In the genomic region with DNA sequence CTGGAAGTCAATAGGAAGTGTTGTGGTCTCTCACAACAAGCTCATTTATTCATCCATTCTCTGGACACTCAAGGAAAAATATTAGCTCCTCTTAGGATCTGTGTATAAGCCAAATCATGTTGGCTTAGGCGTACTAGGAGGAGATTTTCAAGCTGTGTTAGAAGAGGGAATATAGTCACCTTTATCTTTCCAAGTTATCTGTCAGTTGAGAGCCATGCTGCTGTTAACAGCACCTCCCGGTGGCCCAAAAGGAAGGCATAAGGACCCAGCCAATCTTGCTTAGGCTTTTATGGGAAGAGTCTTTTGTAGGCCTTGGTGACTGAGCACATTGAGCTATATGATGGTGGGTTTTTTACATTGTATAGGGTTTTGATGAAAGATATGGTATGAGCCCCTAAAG, we compare ENCODE assay signal across 12 cellular contexts.
DNase-seq lines count a peak whose midpoint lies in the region; ATAC-seq and TF ChIP-seq lines count a peak whose summit lies in the region.
"Had no signal": no experiment of that assay in that cellular context is flagged by ENCODE, and none has a peak within 500 bp of the region (broad histone marks: within the 10 kb centered on the region; RNA-seq: fewer than 3 reads in every experiment).

No MANE protein-coding gene starts in this region.

- BruUV-seq in A673 (replicated peaks; lab: Mats Ljungman, UMichigan): no TSS peak

- no peaks in the 10 kb centered on the region for H3K36me3 ChIP-seq in A673 (ENCODE audit: insufficient read depth, low read length, poor library complexity, severe bottlenecking)

- 0 out of 2 replicates have a peak, but pooled peaks have one; percentile 20 for TF ChIP-seq CTCF in A673 (conservative IDR thresholded peaks at IDR 0.05; ENCODE audit: low read depth, low read length)
- TF ChIP-seq CTCF in GM20000 (IDR thresholded peaks at IDR 0.05; ENCODE audit: extremely low read depth, missing control alignments): peak; percentile 12
- TF ChIP-seq CTCF in dorsolateral prefrontal cortex (IDR thresholded peaks at IDR 0.05 in 54 of 56, conservative IDR thresholded peaks at IDR 0.05 in 2 of 56; ENCODE audit: low read depth in 1 of 56, partially characterized antibody in 56 of 56): no peak

- H3K9me3 ChIP-seq in A673 (ENCODE audit: low read depth, low read length, poor library complexity, severe bottlenecking): no peaks in the 10 kb centered on the region

- no peaks in the 10 kb centered on the region for H3K4me1 ChIP-seq in A673 (ENCODE audit: insufficient read depth, low read length, poor library complexity, severe bottlenecking)

- CTCF ChIA-PET in A673 (lab: Charles Lee): interaction anchor here (0.5 kb wide), 1 partner anchor 652 kb away, joined by 7 read pairs; no protein-coding TSS in a partner anchor

- ATAC-seq in SK-N-SH treated with all-trans-retinoic acid at 6 μM for 48 hours (peak; percentile 63), GM21526 (IDR thresholded peaks at IDR 0.05; ENCODE audit: low FRiP score, unreplicated experiment) (no peak), GM21528 (IDR thresholded peaks at IDR 0.05; ENCODE audit: low FRiP score, unreplicated experiment) (no peak)
- ATAC-seq: activated T-cell treated with anti-CD3 and anti-CD28 coated beads, Interleukin-2, amount 50 U/mL, for 72 hours had no signal

- H3K27me3 ChIP-seq in A673 (replicated peaks; ENCODE audit: insufficient read depth, low read depth, low read length, poor library complexity) (peaks cover 21% of the 10 kb centered on the region), dorsolateral prefrontal cortex (peaks cover 0 to 6% (median 0%) of the 10 kb centered on the region in 45 donors)

- DNase-seq in A673 (ENCODE audit: low spot score): no peak
- no peak for DNase-seq in GM20000 (ENCODE audit: low spot score)
- peak; percentile 6 for DNase-seq in hepatic stellate cell (ENCODE audit: low spot score)
- no peak for DNase-seq in stimulated activated CD8-positive, alpha-beta memory T cell treated with anti-CD3 and anti-CD28 coated beads, Interleukin-4, amount 100 ng/mL, for 48 hours
- DNase-seq in dorsolateral prefrontal cortex: no peak
- DNase-seq: activated T-cell treated with anti-CD3 and anti-CD28 coated beads, Interleukin-2, amount 50 U/mL, for 72 hours; cerebellar nuclear complex; COR-L47; NCI-H2107 had no signal

- intact Hi-C loops in A673 (cut with micrococcal nuclease; ENCODE audit: unreplicated experiment) (no loop called here), dorsolateral prefrontal cortex (cut with DNase I) (no loop called here)

- H3K27ac ChIP-seq in A673 (ENCODE audit: low read depth, low read length, poor library complexity, severe bottlenecking): no peak overlapping the region
- no peak overlapping the region for H3K27ac ChIP-seq in dorsolateral prefrontal cortex

- H3K4me3 ChIP-seq in A673 (ENCODE audit: low read depth, low read length, poor library complexity, severe bottlenecking): no peak overlapping the region
- H3K4me3 ChIP-seq in dorsolateral prefrontal cortex: no peak overlapping the region

- POLR2A ChIA-PET in A673 (lab: Charles Lee; ENCODE audit: low non-redundant PET): no interaction called here

TF ChIP-seq in SK-N-SH treated with all-trans-retinoic acid at 6 μM for 48 hours, 23 proteins besides CTCF, POLR2A, EP300 and RAD21:
- TF ChIP-seq ARNTL (CRISPR knock-in tag; IDR thresholded peaks at IDR 0.05; ENCODE audit: borderline replicate concordance, low read depth) (no peak), ZC3H10 (CRISPR knock-in tag; IDR thresholded peaks at IDR 0.05) (no peak), ZFP30 (CRISPR knock-in tag; IDR thresholded peaks at IDR 0.05) (no peak), ZNF8 (CRISPR knock-in tag; IDR thresholded peaks at IDR 0.05) (no peak), TCF4 (CRISPR knock-in tag; IDR thresholded peaks at IDR 0.05; ENCODE audit: borderline replicate concordance) (no peak), GLIS3 (CRISPR knock-in tag; IDR thresholded peaks at IDR 0.05) (no peak), OSR1 (CRISPR knock-in tag; IDR thresholded peaks at IDR 0.05) (no peak), ISL1 (CRISPR knock-in tag; IDR thresholded peaks at IDR 0.05) (no peak), ZFP3 (CRISPR knock-in tag; IDR thresholded peaks at IDR 0.05) (no peak)
- TF ChIP-seq, protein P1, sequence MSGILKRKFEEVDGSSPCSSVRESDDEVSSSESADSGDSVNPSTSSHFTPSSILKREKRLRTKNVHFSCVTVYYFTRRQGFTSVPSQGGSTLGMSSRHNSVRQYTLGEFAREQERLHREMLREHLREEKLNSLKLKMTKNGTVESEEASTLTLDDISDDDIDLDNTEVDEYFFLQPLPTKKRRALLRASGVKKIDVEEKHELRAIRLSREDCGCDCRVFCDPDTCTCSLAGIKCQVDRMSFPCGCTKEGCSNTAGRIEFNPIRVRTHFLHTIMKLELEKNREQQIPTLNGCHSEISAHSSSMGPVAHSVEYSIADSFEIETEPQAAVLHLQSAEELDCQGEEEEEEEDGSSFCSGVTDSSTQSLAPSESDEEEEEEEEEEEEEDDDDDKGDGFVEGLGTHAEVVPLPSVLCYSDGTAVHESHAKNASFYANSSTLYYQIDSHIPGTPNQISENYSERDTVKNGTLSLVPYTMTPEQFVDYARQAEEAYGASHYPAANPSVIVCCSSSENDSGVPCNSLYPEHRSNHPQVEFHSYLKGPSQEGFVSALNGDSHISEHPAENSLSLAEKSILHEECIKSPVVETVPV (CRISPR knock-in tag; IDR thresholded peaks at IDR 0.05): no peak
- TF ChIP-seq, protein P2, sequence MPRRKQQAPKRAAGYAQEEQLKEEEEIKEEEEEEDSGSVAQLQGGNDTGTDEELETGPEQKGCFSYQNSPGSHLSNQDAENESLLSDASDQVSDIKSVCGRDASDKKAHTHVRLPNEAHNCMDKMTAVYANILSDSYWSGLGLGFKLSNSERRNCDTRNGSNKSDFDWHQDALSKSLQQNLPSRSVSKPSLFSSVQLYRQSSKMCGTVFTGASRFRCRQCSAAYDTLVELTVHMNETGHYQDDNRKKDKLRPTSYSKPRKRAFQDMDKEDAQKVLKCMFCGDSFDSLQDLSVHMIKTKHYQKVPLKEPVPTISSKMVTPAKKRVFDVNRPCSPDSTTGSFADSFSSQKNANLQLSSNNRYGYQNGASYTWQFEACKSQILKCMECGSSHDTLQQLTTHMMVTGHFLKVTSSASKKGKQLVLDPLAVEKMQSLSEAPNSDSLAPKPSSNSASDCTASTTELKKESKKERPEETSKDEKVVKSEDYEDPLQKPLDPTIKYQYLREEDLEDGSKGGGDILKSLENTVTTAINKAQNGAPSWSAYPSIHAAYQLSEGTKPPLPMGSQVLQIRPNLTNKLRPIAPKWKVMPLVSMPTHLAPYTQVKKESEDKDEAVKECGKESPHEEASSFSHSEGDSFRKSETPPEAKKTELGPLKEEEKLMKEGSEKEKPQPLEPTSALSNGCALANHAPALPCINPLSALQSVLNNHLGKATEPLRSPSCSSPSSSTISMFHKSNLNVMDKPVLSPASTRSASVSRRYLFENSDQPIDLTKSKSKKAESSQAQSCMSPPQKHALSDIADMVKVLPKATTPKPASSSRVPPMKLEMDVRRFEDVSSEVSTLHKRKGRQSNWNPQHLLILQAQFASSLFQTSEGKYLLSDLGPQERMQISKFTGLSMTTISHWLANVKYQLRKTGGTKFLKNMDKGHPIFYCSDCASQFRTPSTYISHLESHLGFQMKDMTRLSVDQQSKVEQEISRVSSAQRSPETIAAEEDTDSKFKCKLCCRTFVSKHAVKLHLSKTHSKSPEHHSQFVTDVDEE (CRISPR knock-in tag; IDR thresholded peaks at IDR 0.05): no peak

Comparison
In these comparisons a context has a peak if more than half of its experiments do, and no peak if none do; other contexts are left out.
1. CTCF ChIP-seq: peak in A673 (single experiment) and GM20000 (single experiment); none in dorsolateral prefrontal cortex (0 of 56).